26 cellular contexts compared by ENCODE assay signal in genomic region chr16:868846-869822, GRCh38.
DNase-seq lines count a peak whose midpoint lies in the region; ATAC-seq and TF ChIP-seq lines count a peak whose summit lies in the region.
"Had no signal": no experiment of that assay in that cellular context is flagged by ENCODE, and none has a peak within 500 bp of the region (broad histone marks: within the 10 kb centered on the region; RNA-seq: fewer than 3 reads in every experiment).

No MANE protein-coding gene starts in this region.

- H3K4me1 ChIP-seq in right cardiac atrium (ENCODE audit: control insufficient read depth, insufficient read depth, low read length) (no peaks in the 10 kb centered on the region), sigmoid colon (no peaks in the 10 kb centered on the region)

- H3K27ac ChIP-seq in right cardiac atrium (ENCODE audit: low read length): no peak overlapping the region
- H3K27ac ChIP-seq in sigmoid colon: no peak overlapping the region
- H3K27ac ChIP-seq: KMS-11, PC-9 had no signal

- DNase-seq in Right ventricle myocardium inferior (ENCODE audit: missing footprints) (peak; percentile 56), cardiac septum (ENCODE audit: low spot score) (no peak), chondrocyte (ENCODE audit: low spot score) (peak; percentile 84), right cardiac atrium (peak in 2 of 3 donors; percentile 44 to 51), sigmoid colon (peak; percentile 53), HCEC 1CT (no peak)
- no peak for DNase-seq in activated naive CD4-positive, alpha-beta T cell treated with anti-CD3 and anti-CD28 coated beads for 36 hours
- DNase-seq: C1 segment of cervical spinal cord; CD4-positive, alpha-beta memory T cell; COR-L47; GDM1; H9; HFFc6; IMR-90; MM.1S; NCI-H1417; NCI-H1694; NCI-H2029 treated with DMSO at 0.1 percent for 48 hours; NCI-H2227 treated with DMSO at 0.1 percent for 48 hours; NCI-H526 treated with DMSO at 0.1 percent for 48 hours; PC-9; SHP77 had no signal

- no peak overlapping the region for H3K4me3 Mint-ChIP-seq in chondrocyte (ENCODE audit: unreplicated experiment)
- H3K4me3 Mint-ChIP-seq in activated naive CD4-positive, alpha-beta T cell treated with anti-CD3 and anti-CD28 coated beads for 36 hours: no peak overlapping the region
- H3K4me3 Mint-ChIP-seq: CD4-positive, alpha-beta memory T cell; GM23338; H9; HFFc6 had no signal

- no peaks in the 10 kb centered on the region for H3K27me3 ChIP-seq in right cardiac atrium (ENCODE audit: control insufficient read depth, insufficient read depth)
- no peaks in the 10 kb centered on the region for H3K27me3 ChIP-seq in sigmoid colon

- no peaks in the 10 kb centered on the region for H3K9me3 ChIP-seq in right cardiac atrium (ENCODE audit: control insufficient read depth, low read length)
- no peaks in the 10 kb centered on the region for H3K9me3 ChIP-seq in sigmoid colon

- peaks cover 17% of the 10 kb centered on the region for H3K36me3 Mint-ChIP-seq in chondrocyte (ENCODE audit: low read depth)
- H3K36me3 Mint-ChIP-seq in activated naive CD4-positive, alpha-beta T cell treated with anti-CD3 and anti-CD28 coated beads for 36 hours (ENCODE audit: low read depth): peaks cover 5% of the 10 kb centered on the region

- no peak for TF ChIP-seq EP300 in sigmoid colon (IDR thresholded peaks at IDR 0.05)

- CTCF ChIA-PET in activated naive CD4-positive, alpha-beta T cell treated with anti-CD3 and anti-CD28 coated beads for 36 hours (lab: Charles Lee): no interaction called here

- ATAC-seq in Right ventricle myocardium inferior (no peak), right cardiac atrium (no peak), GM19395 (IDR thresholded peaks at IDR 0.05; ENCODE audit: unreplicated experiment) (no peak)
- ATAC-seq: GM12878, GM23338 had no signal

- WGBS in right cardiac atrium: 94% methylated on average over 37 of the region's 37 CpGs
- 94 to 95% methylated on average over 37 of the region's 37 CpGs for WGBS in sigmoid colon, 2 donors

- intact Hi-C loops in Right ventricle myocardium inferior (cut with DNase I) (no loop called here), cardiac septum (cut with DNase I) (no loop called here), right cardiac atrium (cut with DNase I) (no loop called here), sigmoid colon (cut with DNase I) (no loop called here)
- intact Hi-C loops in activated naive CD4-positive, alpha-beta T cell treated with anti-CD3 and anti-CD28 coated beads for 36 hours (cut with micrococcal nuclease): no loop called here

- H3K27ac Mint-ChIP-seq in chondrocyte (ENCODE audit: unreplicated experiment): no peak overlapping the region
- H3K27ac Mint-ChIP-seq in activated naive CD4-positive, alpha-beta T cell treated with anti-CD3 and anti-CD28 coated beads for 36 hours: no peak overlapping the region
- H3K27ac Mint-ChIP-seq: CD4-positive, alpha-beta memory T cell; GM23338; HFFc6 had no signal

- no peaks in the 10 kb centered on the region for H3K27me3 Mint-ChIP-seq in chondrocyte (ENCODE audit: low read depth)
- no peaks in the 10 kb centered on the region for H3K27me3 Mint-ChIP-seq in activated naive CD4-positive, alpha-beta T cell treated with anti-CD3 and anti-CD28 coated beads for 36 hours (ENCODE audit: low read depth)
- H3K27me3 Mint-ChIP-seq: CD4-positive, alpha-beta memory T cell had no signal

- no peak for TF ChIP-seq CTCF in chondrocyte (IDR thresholded peaks at IDR 0.05)
- no peak for TF ChIP-seq CTCF in sigmoid colon (IDR thresholded peaks at IDR 0.05)

- no peak for TF ChIP-seq POLR2A in sigmoid colon (IDR thresholded peaks at IDR 0.05)

- H3K4me1 Mint-ChIP-seq in chondrocyte (ENCODE audit: low read depth): no peaks in the 10 kb centered on the region
- no peaks in the 10 kb centered on the region for H3K4me1 Mint-ChIP-seq in activated naive CD4-positive, alpha-beta T cell treated with anti-CD3 and anti-CD28 coated beads for 36 hours (ENCODE audit: low read depth)
- H3K4me1 Mint-ChIP-seq: CD4-positive, alpha-beta memory T cell; GM23338; H9 had no signal

- H3K9me3 Mint-ChIP-seq in chondrocyte (ENCODE audit: low read depth): no peaks in the 10 kb centered on the region
- no peaks in the 10 kb centered on the region for H3K9me3 Mint-ChIP-seq in activated naive CD4-positive, alpha-beta T cell treated with anti-CD3 and anti-CD28 coated beads for 36 hours
- H3K9me3 Mint-ChIP-seq: GM23338 had no signal

- H3K36me3 ChIP-seq in sigmoid colon: peaks cover 0 to 58% (median 13%) of the 10 kb centered on the region in 4 donors

- H3K4me3 ChIP-seq in right cardiac atrium (ENCODE audit: low read length) (no peak overlapping the region), sigmoid colon (no peak overlapping the region)
- H3K4me3 ChIP-seq: GM12878, GM23338, PC-9 had no signal

Comparison
In these comparisons a context has a peak if more than half of its experiments do, and no peak if none do; other contexts are left out.
1. DNase-seq: peak in Right ventricle myocardium inferior (single experiment), chondrocyte (single experiment), right cardiac atrium (2 of 3) and sigmoid colon (single experiment); none in cardiac septum (single experiment), activated naive CD4-positive, alpha-beta T cell treated with anti-CD3 and anti-CD28 coated beads for 36 hours (single experiment) and HCEC 1CT (single experiment).